ENCODE assay signal across 10 cellular contexts in genomic region chr9:128575469-128575868, GRCh38. TPM values are rescaled to one million over a fixed set of nuclear protein-coding genes. Genes with fewer than 3 reads are reported as not detected.
DNase-seq lines count a peak whose midpoint lies in the region; ATAC-seq, FAIRE-seq and TF ChIP-seq lines count a peak whose summit lies in the region.
"Had no signal": no experiment of that assay in that cellular context is flagged by ENCODE, and none has a peak within 500 bp of the region (broad histone marks: within the 10 kb centered on the region; RNA-seq: fewer than 3 reads in every experiment).

No MANE protein-coding gene starts in this region.

- TF ChIP-seq EP300 in HepG2 (IDR thresholded peaks at IDR 0.05; ENCODE audit: low read depth in 2 of 2, low read length in 2 of 2) (no peak), HepG2 (CRISPR knock-in tag; IDR thresholded peaks at IDR 0.05; ENCODE audit: borderline replicate concordance) (no peak)

- H3K4me2 ChIP-seq in HepG2 (ENCODE audit: low read depth, low read length): no peak overlapping the region

- BruUV-seq in HepG2 (replicated peaks; lab: Mats Ljungman, UMichigan): no TSS peak

- TF ChIP-seq RAD21 in HepG2 (CRISPR knock-in tag; IDR thresholded peaks at IDR 0.05): no peak

- CTCF ChIA-PET in HepG2 (lab: Yijun Ruan, JAX; ENCODE audit: low intra/inter-chr PET ratio, low total read pairs): no interaction called here

- WGBS in right lobe of liver (ENCODE audit: insufficient coverage, low coverage, low lambda C conversion rate, missing lambda C conversion rate): 20% methylated on average over 1 of the region's 4 CpGs
- WGBS in HepG2 (ENCODE audit: low lambda C conversion rate): 98% methylated on average over 4 of the region's 4 CpGs

- no peak overlapping the region for H2AFZ ChIP-seq in HepG2 (ENCODE audit: low read length)

- intact Hi-C loops in right lobe of liver (cut with DNase I): no loop called here
- intact Hi-C loops in HepG2 (cut with micrococcal nuclease; ENCODE audit: unreplicated experiment): no loop called here
- intact Hi-C loops in lower lobe of right lung (cut with DNase I): no loop called here

- DNase-seq in right lobe of liver: no peak
- no peak for DNase-seq in HepG2 (ENCODE audit: low spot score)
- no peak for DNase-seq in coronary artery (ENCODE audit: low spot score)
- DNase-seq in lower lobe of right lung: no peak
- no peak for DNase-seq in NCI-H2029 (lab: John Stamatoyannopoulos, UW)
- DNase-seq in NCI-H1417 treated with DMSO at 0.1 percent for 48 hours (lab: John Stamatoyannopoulos, UW): no peak
- DNase-seq: activated CD8-positive, alpha-beta memory T cell treated with anti-CD3 and anti-CD28 coated beads, Interleukin-2, amount 10 ng/mL, durations not matched to agents 7 days and 5 days; mesendoderm had no signal

- ATAC-seq in right lobe of liver (peak in 3 of 4 donors; percentile 11 to 42 (median 21)), HepG2 (no peak), lower lobe of right lung (peak; percentile 28 to 52), GM19463 (IDR thresholded peaks at IDR 0.05; ENCODE audit: unreplicated experiment) (no peak), HG03039 (IDR thresholded peaks at IDR 0.05; ENCODE audit: unreplicated experiment) (no peak)
- ATAC-seq: activated CD8-positive, alpha-beta memory T cell treated with anti-CD3 and anti-CD28 coated beads, Interleukin-2, amount 10 ng/mL, durations not matched to agents 7 days and 5 days had no signal

- no peaks in the 10 kb centered on the region for H4K20me1 ChIP-seq in HepG2 (ENCODE audit: insufficient read depth, low read length)

- H3K9me3 ChIP-seq in right lobe of liver (no peaks in the 10 kb centered on the region), HepG2 (ENCODE audit: low read length) (no peaks in the 10 kb centered on the region), lower lobe of right lung (no peaks in the 10 kb centered on the region)

- no peak overlapping the region for H3K9ac ChIP-seq in HepG2 (ENCODE audit: insufficient read depth, low read depth, low read length)

- TF ChIP-seq CTCF in right lobe of liver (IDR thresholded peaks at IDR 0.05) (no peak), HepG2 (CRISPR knock-in tag; IDR thresholded peaks at IDR 0.05) (no peak), coronary artery (IDR thresholded peaks at IDR 0.05) (no peak), lower lobe of right lung (IDR thresholded peaks at IDR 0.05) (no peak)

- peaks cover 0 to 45% (median 10%) of the 10 kb centered on the region in 4 donors for H3K4me1 ChIP-seq in right lobe of liver
- no peaks in the 10 kb centered on the region for H3K4me1 ChIP-seq in HepG2 (ENCODE audit: insufficient read depth, low read length)
- H3K4me1 ChIP-seq in lower lobe of right lung: peaks cover 13% of the 10 kb centered on the region

- H3K4me3 ChIP-seq in right lobe of liver (no peak overlapping the region), HepG2 (replicated peaks in 1 of 3; ENCODE audit: insufficient read depth in 1 of 3, low read depth in 2 of 3, low read length in 3 of 3) (no peak overlapping the region), coronary artery (no peak overlapping the region), lower lobe of right lung (no peak overlapping the region)

- no peak for FAIRE-seq in HepG2 (lab: Jason Lieb, UNC)

- POLR2A ChIA-PET in HepG2 (lab: Yijun Ruan, JAX): no interaction called here

- H3K27me3 ChIP-seq in right lobe of liver (no peaks in the 10 kb centered on the region), HepG2 (ENCODE audit: control insufficient read depth in 1 of 2, insufficient read depth in 2 of 2, low read length in 2 of 2) (no peaks in the 10 kb centered on the region), lower lobe of right lung (ENCODE audit: low read depth) (no peaks in the 10 kb centered on the region)

- TF ChIP-seq POLR2A in right lobe of liver (IDR thresholded peaks at IDR 0.05) (no peak), HepG2 (IDR thresholded peaks at IDR 0.05; ENCODE audit: insufficient read depth in 1 of 2, low read depth in 2 of 2, low read length in 2 of 2) (no peak)

- in situ Hi-C loops in HepG2 (cut with HindIII; ENCODE audit: extremely low pct_ligation_motif_present, low pct_unique_long_range_greater_than_20kb): no loop called here

- H3K27ac ChIP-seq in right lobe of liver (peak overlapping the region in 1 of 3 donors; percentile 10), HepG2 (ENCODE audit: extremely low read length, insufficient read depth, low read length) (no peak overlapping the region), coronary artery (peak overlapping the region; percentile 50 to 53), lower lobe of right lung (peak overlapping the region; percentile 14)

- H3K79me2 ChIP-seq in HepG2 (ENCODE audit: insufficient read depth, low read length): no peaks in the 10 kb centered on the region

- H3K36me3 ChIP-seq in right lobe of liver (peaks cover 0 to 73% (median 47%) of the 10 kb centered on the region in 4 donors), HepG2 (replicated peaks in 1 of 2; ENCODE audit: control insufficient read depth in 1 of 2, insufficient read depth in 2 of 2, low read length in 2 of 2) (peaks cover 26 to 62% of the 10 kb centered on the region in 2 experiments), lower lobe of right lung (peaks cover 95% of the 10 kb centered on the region)

TF ChIP-seq in HepG2, 621 proteins besides CTCF, POLR2A, EP300 and RAD21:
- no peak for TF ChIP-seq ZNF607 (CRISPR knock-in tag; IDR thresholded peaks at IDR 0.05; ENCODE audit: borderline replicate concordance)
- TF ChIP-seq KDM3A (CRISPR knock-in tag; IDR thresholded peaks at IDR 0.05; ENCODE audit: low read depth): no peak

RNA-seq across cellular contexts. Expression of gene SPTAN1, which starts 23.1 kb away (rescaled TPM):
- total RNA-seq in right lobe of liver (100 to 1,000 TPM in 2 of 6 experiments, 10 to 100 TPM in 4; 74.6 to 141 (median 98.6) TPM), HepG2 (2016; rRNA removed; fragmentation: Illumina TruSeq; extraction: Trizol) (23.5 and 106 TPM in 2 replicates), lower lobe of right lung (305 TPM)
- total RNA-seq in HepG2 (2016; cell fraction: cytosol; rRNA removed; fragmentation: Illumina TruSeq; extraction: Trizol; ENCODE audit: low read depth): 19.2 and 22.6 TPM in 2 replicates
- 14.5 and 107 TPM in 2 replicates for total RNA-seq in HepG2 (2016; cell fraction: insoluble cytoplasmic fraction; rRNA removed; fragmentation: Illumina TruSeq; extraction: Trizol)
- 14.3 and 15.6 TPM in 2 replicates for total RNA-seq in HepG2 (2016; cell fraction: membrane; rRNA removed; fragmentation: Illumina TruSeq; extraction: Trizol)
- total RNA-seq in HepG2 (2016; cell fraction: nucleus; rRNA removed; fragmentation: Illumina TruSeq; extraction: Trizol): 180 and 199 TPM in 2 replicates
- 111 and 132 TPM in 2 replicates for polyA plus RNA-seq in HepG2 (2011; rRNA removed)
- polyA plus RNA-seq in HepG2 (2011; cell fraction: cytosol; rRNA removed): 28.2 and 51.8 TPM in 2 replicates
- 885 and 1,070 TPM in 2 replicates for polyA plus RNA-seq in HepG2 (2011; cell fraction: nucleus; rRNA removed)
- 97.6 and 98.5 TPM in 2 replicates for polyA plus RNA-seq in HepG2 (2012)
- polyA plus RNA-seq in HepG2 (2016; cell fraction: cytosol; fragmentation: Illumina TruSeq; extraction: Trizol; ENCODE audit: low read depth): 6.9 and 7.2 TPM in 2 replicates
- polyA plus RNA-seq in HepG2 (2016; cell fraction: insoluble cytoplasmic fraction; fragmentation: Illumina TruSeq; extraction: Trizol; ENCODE audit: low read depth): 14.9 and 21.0 TPM in 2 replicates
- polyA plus RNA-seq in HepG2 (2016; cell fraction: membrane; fragmentation: Illumina TruSeq; extraction: Trizol; ENCODE audit: low read depth): 6.9 and 9.5 TPM in 2 replicates
- 274 and 280 TPM in 2 replicates for polyA plus RNA-seq in HepG2 (2016; cell fraction: nucleus; fragmentation: Illumina TruSeq; extraction: Trizol; ENCODE audit: insufficient read depth, low read depth)
- polyA minus RNA-seq in HepG2 (2011; rRNA and poly(A)+ RNA removed; ENCODE audit: low replicate concordance): 319 and 464 TPM in 2 replicates
- polyA minus RNA-seq in HepG2 (2011; cell fraction: cytosol; rRNA and poly(A)+ RNA removed): 48.3 and 55.2 TPM in 2 replicates
- polyA minus RNA-seq in HepG2 (2011; cell fraction: nucleus; rRNA and poly(A)+ RNA removed): 960 and 1,011 TPM in 2 replicates

Comparison
In these comparisons a context has a peak if more than half of its experiments do, and no peak if none do; other contexts are left out.
1. ATAC-seq: peak in right lobe of liver (3 of 4) and lower lobe of right lung (2 of 2); none in HepG2 (single experiment), GM19463 (single experiment) and HG03039 (single experiment).